Comparison of ENCODE assay signal across 13 cellular contexts in the genomic region with DNA sequence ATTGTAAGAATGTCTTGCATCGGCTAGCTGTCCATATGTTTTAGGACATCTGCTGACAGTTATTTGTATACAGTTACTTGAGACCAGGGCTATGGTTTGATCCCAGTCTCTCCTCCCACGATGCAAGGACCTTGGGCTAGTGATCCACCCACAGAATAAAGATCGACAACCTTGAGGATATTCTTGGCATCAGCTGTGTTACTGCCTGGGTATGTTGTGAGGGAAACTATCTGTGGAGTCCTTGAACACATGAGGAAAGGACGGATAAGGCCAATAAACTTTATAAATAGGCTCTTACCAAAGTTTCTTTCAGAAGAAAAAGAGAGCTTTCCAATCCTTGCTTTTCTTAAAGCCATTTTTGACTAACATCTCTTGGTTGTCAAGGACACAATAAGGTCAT.
DNase-seq lines count a peak whose midpoint lies in the region; ATAC-seq and TF ChIP-seq lines count a peak whose summit lies in the region.
"Had no signal": no experiment of that assay in that cellular context is flagged by ENCODE, and none has a peak within 500 bp of the region (broad histone marks: within the 10 kb centered on the region; RNA-seq: fewer than 3 reads in every experiment).

No MANE protein-coding gene starts in this region.

- TF ChIP-seq CTCF in heart left ventricle (IDR thresholded peaks at IDR 0.05) = no peak
- TF ChIP-seq CTCF in right atrium auricular region (IDR thresholded peaks at IDR 0.05) = no peak
- TF ChIP-seq CTCF in tibial artery (IDR thresholded peaks at IDR 0.05) = no peak

- H3K36me3 ChIP-seq in heart left ventricle (no peaks in the 10 kb centered on the region), right atrium auricular region (no peaks in the 10 kb centered on the region), tibial artery (no peaks in the 10 kb centered on the region)
- H3K36me3 ChIP-seq: BE2C had no signal

- no peak for TF ChIP-seq POLR2A in heart left ventricle (IDR thresholded peaks at IDR 0.05)

- H3K4me1 ChIP-seq in heart left ventricle = peaks cover 0 to 3% (median 0%) of the 10 kb centered on the region in 12 donors
- no peaks in the 10 kb centered on the region for H3K4me1 ChIP-seq in right atrium auricular region
- H3K4me1 ChIP-seq in tibial artery = peaks cover 0 to 47% (median 17%) of the 10 kb centered on the region in 4 donors
- H3K4me1 ChIP-seq: A549, BE2C, Caco-2 had no signal

- DNase-seq in heart left ventricle (no peak), right atrium auricular region (ENCODE audit: low spot score) (no peak), DMS 273 treated with DMSO at 0.1 percent for 48 hours (lab: John Stamatoyannopoulos, UW) (peak; percentile 19), medulla oblongata (ENCODE audit: extremely low spot score) (peak; percentile 47), tibial artery (no peak), iPS-NIHi7 (ENCODE audit: extremely low spot score) (no peak)
- DNase-seq: BE2C; Caco-2; CD8-positive, alpha-beta memory T cell; GOT3; H9 had no signal

- H3K9me3 ChIP-seq in heart left ventricle (peaks cover 0 to 1% (median 0%) of the 10 kb centered on the region in 12 donors), right atrium auricular region (no peaks in the 10 kb centered on the region), tibial artery (no peaks in the 10 kb centered on the region)
- H3K9me3 ChIP-seq: A549, BE2C, Caco-2 had no signal

- 44 to 48% (median 46%) methylated on average over 4 of the region's 4 CpGs for WGBS in heart left ventricle, 4 donors

- H3K27me3 ChIP-seq in heart left ventricle = no peaks in the 10 kb centered on the region
- H3K27me3 ChIP-seq in right atrium auricular region = no peaks in the 10 kb centered on the region
- no peaks in the 10 kb centered on the region for H3K27me3 ChIP-seq in tibial artery
- H3K27me3 ChIP-seq: BE2C had no signal

- H3K27ac ChIP-seq in heart left ventricle (no peak overlapping the region), right atrium auricular region (no peak overlapping the region), tibial artery (peak overlapping the region; percentile 17 to 56)
- H3K27ac ChIP-seq: A549 had no signal

- H3K4me3 ChIP-seq in heart left ventricle (no peak overlapping the region), right atrium auricular region (no peak overlapping the region), tibial artery (no peak overlapping the region)
- H3K4me3 ChIP-seq: A549 had no signal

- ATAC-seq in heart left ventricle (peak in 3 of 4 donors; percentile 47 to 75 (median 73)), GM21367 (IDR thresholded peaks at IDR 0.05; ENCODE audit: unreplicated experiment) (no peak)
- ATAC-seq: A549 had no signal

- intact Hi-C loops in heart left ventricle (cut with DNase I) = loop anchor here in 2 of 10 donors (5.0 kb wide), 1 partner anchor 64 kb away; no protein-coding TSS in a partner anchor
- intact Hi-C loops in tibial artery (cut with DNase I; ENCODE audit: low total_unique reads) = no loop called here

Comparison
In these comparisons a context has a peak if more than half of its experiments do, and no peak if none do; other contexts are left out.
1. DNase-seq: peak in DMS 273 treated with DMSO at 0.1 percent for 48 hours (single experiment) and medulla oblongata (single experiment); none in heart left ventricle (0 of 5), right atrium auricular region (single experiment), tibial artery (0 of 2) and iPS-NIHi7 (single experiment).
2. H3K27ac ChIP-seq: peak in tibial artery (2 of 2); none in heart left ventricle (0 of 12) and right atrium auricular region (0 of 2).